21 cellular contexts compared by ENCODE assay signal in genomic region chr10:11714750-11715365, GRCh38. TPM values are rescaled to one million over a fixed set of nuclear protein-coding genes. Genes with fewer than 3 reads are reported as not detected.
DNase-seq lines count a peak whose midpoint lies in the region; ATAC-seq and TF ChIP-seq lines count a peak whose summit lies in the region.
"Had no signal": no experiment of that assay in that cellular context is flagged by ENCODE, and none has a peak within 500 bp of the region (broad histone marks: within the 10 kb centered on the region; RNA-seq: fewer than 3 reads in every experiment).

No MANE protein-coding gene starts in this region.

- TF ChIP-seq EP300 in suprapubic skin (IDR thresholded peaks at IDR 0.05): no peak

- no peak overlapping the region for H2BK5ac ChIP-seq in neuronal stem cell (ENCODE audit: low read length)

- H3K14ac ChIP-seq in neuronal stem cell (ENCODE audit: low read length): no peak overlapping the region

- H3K4me1 Mint-ChIP-seq in T-helper 17 cell: peaks cover 16% of the 10 kb centered on the region
- H3K4me1 Mint-ChIP-seq: GM23338 had no signal

- TF ChIP-seq CTCF in suprapubic skin (IDR thresholded peaks at IDR 0.05): no peak

- H3K4me3 Mint-ChIP-seq in T-helper 17 cell: peak overlapping the region; percentile 51
- H3K4me3 Mint-ChIP-seq: B cell; CD8-positive, alpha-beta T cell; GM23338 had no signal

- H2BK15ac ChIP-seq in neuronal stem cell (ENCODE audit: low read length): no peak overlapping the region

- H3K9me3 ChIP-seq in T-helper 17 cell (ENCODE audit: control insufficient read depth, low read length, poor library complexity, severe bottlenecking): no peaks in the 10 kb centered on the region
- peaks cover 0 to 4% of the 10 kb centered on the region in 2 donors for H3K9me3 ChIP-seq in neuronal stem cell (replicated peaks in 1 of 2; ENCODE audit: control insufficient read depth in 2 of 2, insufficient read depth in 1 of 2, low read depth in 1 of 2, low read length in 2 of 2)
- H3K9me3 ChIP-seq in suprapubic skin: no peaks in the 10 kb centered on the region

- WGBS in neuronal stem cell (ENCODE audit: extremely low coverage in 2 of 2, insufficient read length in 2 of 2, insufficient replicate concordance in 1 of 2), 2 donors: no CpG with 5 or more reads among the region's 9 CpGs
- 82% methylated on average over 9 of the region's 9 CpGs for WGBS in suprapubic skin

- no peak overlapping the region for H3K4ac ChIP-seq in neuronal stem cell (ENCODE audit: low read length)

- DNase-seq in T-helper 17 cell (no peak), epithelial cell of prostate (ENCODE audit: low read depth, low spot score) (no peak), neuronal stem cell (ENCODE audit: low spot score) (no peak), suprapubic skin (ENCODE audit: low spot score in 2 of 2) (no peak), UCSD-AML1 (lab: John Stamatoyannopoulos, UW; ENCODE audit: unreplicated experiment) (no peak), SK-N-DZ (ENCODE audit: low spot score) (no peak)
- DNase-seq: Calu3; CD8-positive, alpha-beta T cell; DMS 273 treated with DMSO at 0.1 percent for 48 hours; DMS53; DND-41; EL; H7 had no signal

- H2BK12ac ChIP-seq in neuronal stem cell (ENCODE audit: low read length): no peak overlapping the region

- no peak overlapping the region for H3K23ac ChIP-seq in neuronal stem cell (ENCODE audit: low read depth, low read length, poor library complexity)

- H4K91ac ChIP-seq in neuronal stem cell (ENCODE audit: low read depth, low read length, poor library complexity): no peak overlapping the region

- H3K27ac Mint-ChIP-seq in T-helper 17 cell: no peak overlapping the region
- H3K27ac Mint-ChIP-seq: CD8-positive, alpha-beta T cell; GM23338 had no signal

- TF ChIP-seq POLR2A in suprapubic skin (IDR thresholded peaks at IDR 0.05): no peak

- peaks cover 0 to 2% (median 0%) of the 10 kb centered on the region in 3 experiments for H3K27me3 ChIP-seq in neuronal stem cell (ENCODE audit: control insufficient read depth in 3 of 3, insufficient read depth in 3 of 3, low read depth in 1 of 3, low read length in 3 of 3)
- no peaks in the 10 kb centered on the region for H3K27me3 ChIP-seq in suprapubic skin
- H3K27me3 ChIP-seq: BLaER1 treated with 17β-estradiol and CSF1 and Interleukin-3, amounts not matched to agents 10 nM and 100 nM had no signal

- peak overlapping the region; percentile 9 for H3K9ac ChIP-seq in neuronal stem cell (ENCODE audit: low read depth, low read length, poor library complexity)
- H3K9ac ChIP-seq: BLaER1 treated with 17β-estradiol and CSF1 and Interleukin-3, amounts not matched to agents 10 nM and 100 nM had no signal

- no peak for ATAC-seq in T-helper 17 cell
- no peak for ATAC-seq in GM18858 (IDR thresholded peaks at IDR 0.05; ENCODE audit: unreplicated experiment)
- ATAC-seq: CD8-positive, alpha-beta T cell; GM12878; GM23338; HCT116 had no signal

- no peaks in the 10 kb centered on the region for H3K36me3 ChIP-seq in neuronal stem cell (replicated peaks in 1 of 2; ENCODE audit: control insufficient read depth in 2 of 2, insufficient read depth in 2 of 2, low read length in 2 of 2)
- no peaks in the 10 kb centered on the region for H3K36me3 ChIP-seq in suprapubic skin
- H3K36me3 ChIP-seq: BLaER1 treated with 17β-estradiol and CSF1 and Interleukin-3, amounts not matched to agents 10 nM and 100 nM had no signal

- H3K4me3 ChIP-seq in neuronal stem cell (ENCODE audit: low read length in 2 of 2) (peak overlapping the region in 1 of 2 donors; percentile 20), suprapubic skin (no peak overlapping the region)
- H3K4me3 ChIP-seq: BLaER1 treated with 17β-estradiol and CSF1 and Interleukin-3, amounts not matched to agents 10 nM and 100 nM; GM12878; GM23338 had no signal

- H2BK120ac ChIP-seq in neuronal stem cell (ENCODE audit: low read depth, low read length): no peak overlapping the region

- no peak overlapping the region for H3K4me2 ChIP-seq in neuronal stem cell (ENCODE audit: insufficient read depth, low read length, poor library complexity, severe bottlenecking)
- H3K4me2 ChIP-seq: BLaER1 treated with 17β-estradiol and CSF1 and Interleukin-3, amounts not matched to agents 10 nM and 100 nM; GM23338 had no signal

- H2AK5ac ChIP-seq in neuronal stem cell (ENCODE audit: low read depth, low read length): peak overlapping the region; percentile 49

- H3K27ac ChIP-seq in epithelial cell of prostate (peak overlapping the region; percentile 67), neuronal stem cell (replicated peaks; ENCODE audit: low read length) (no peak overlapping the region), suprapubic skin (peak overlapping the region; percentile 4)
- H3K27ac ChIP-seq: BLaER1 treated with 17β-estradiol and CSF1 and Interleukin-3, amounts not matched to agents 10 nM and 100 nM had no signal

- no peak overlapping the region for H2AFZ ChIP-seq in neuronal stem cell (ENCODE audit: low read length)
- H2AFZ ChIP-seq: GM23338 had no signal

- no peaks in the 10 kb centered on the region for H3K79me1 ChIP-seq in neuronal stem cell (ENCODE audit: low read depth, low read length)

- H3K27me3 Mint-ChIP-seq in T-helper 17 cell: peaks cover 31% of the 10 kb centered on the region
- H3K27me3 Mint-ChIP-seq: B cell, IgD-negative memory B cell had no signal

- H3K36me3 Mint-ChIP-seq in T-helper 17 cell (ENCODE audit: low read depth): peaks cover 4% of the 10 kb centered on the region
- H3K36me3 Mint-ChIP-seq: CD8-positive, alpha-beta T cell; IgD-negative memory B cell had no signal

- H3K4me1 ChIP-seq in neuronal stem cell (ENCODE audit: control insufficient read depth in 2 of 2, insufficient read depth in 1 of 2, low read depth in 1 of 2, low read length in 2 of 2): peaks cover 5 to 6% of the 10 kb centered on the region in 2 donors
- H3K4me1 ChIP-seq in suprapubic skin: no peaks in the 10 kb centered on the region

- H4K8ac ChIP-seq in neuronal stem cell (ENCODE audit: low read depth, low read length): no peak overlapping the region

- peak overlapping the region; percentile 58 for H3K18ac ChIP-seq in neuronal stem cell (ENCODE audit: low read length)

RNA-seq across cellular contexts. Expression of gene ECHDC3, which starts 27.3 kb away (rescaled TPM):
- under 1 TPM in 1 of 2 donors, not detected in 1; 0.72 TPM for total RNA-seq in T-helper 17 cell
- polyA plus RNA-seq in neuronal stem cell (2013, experiment 1 of 2): 9.9 TPM
- polyA plus RNA-seq in neuronal stem cell (2013, experiment 2 of 2): 10.0 TPM
- total RNA-seq in suprapubic skin: 10 to 100 TPM; 47.5 to 92.8 (median 76.6) TPM
- 19.2 and 19.6 TPM in 2 replicates for polyA plus RNA-seq in SK-N-DZ (2014; cell fraction: cytosol; rRNA removed)
- 8.7 and 14.1 TPM in 2 replicates for polyA plus RNA-seq in SK-N-DZ (2014; cell fraction: nucleus; rRNA removed)
- total RNA-seq: A172 had no signal

Comparison
In these comparisons a context has a peak if more than half of its experiments do, and no peak if none do; other contexts are left out.
1. RNA of gene ECHDC3, which starts 27.3 kb away (total RNA-seq): 47.5 to 92.8 TPM in suprapubic skin; 0.72 TPM in T-helper 17 cell; every median in the first group is over 10 times any median in the second.